11 cellular contexts compared by ENCODE assay signal in genomic region chr12:113142173-113142885, GRCh38. TPM values are rescaled to one million over a fixed set of nuclear protein-coding genes. Genes with fewer than 3 reads are reported as not detected.
DNase-seq lines count a peak whose midpoint lies in the region; ATAC-seq, FAIRE-seq and TF ChIP-seq lines count a peak whose summit lies in the region.
"Had no signal": no experiment of that assay in that cellular context is flagged by ENCODE, and none has a peak within 500 bp of the region (broad histone marks: within the 10 kb centered on the region; RNA-seq: fewer than 3 reads in every experiment).

No MANE protein-coding gene starts in this region.

- DNase-seq in GM12891 (ENCODE audit: insufficient read length, low spot score) (no peak), NCI-H69 (lab: John Stamatoyannopoulos, UW) (peak; percentile 22), pancreas (peak in 5 of 6 donors; percentile 59 to 88 (median 76)), germinal center (ENCODE audit: low spot score) (no peak)
- DNase-seq in stimulated activated naive CD4-positive, alpha-beta T cell treated with Interleukin-2 at 50 U/mL for 16 hours (lab: John Stamatoyannopoulos, UW), result no peak

- H3K9me3 ChIP-seq in pancreas, result no peaks in the 10 kb centered on the region

- H3K36me3 ChIP-seq in pancreas, result no peaks in the 10 kb centered on the region

- H3K27ac ChIP-seq in pancreas, result peak overlapping the region; percentile 52 to 88 (median 84)

- peak overlapping the region; percentile 98 for H3K27ac Mint-ChIP-seq in dendritic cell treated with granulocyte-macrophage colony-stimulating factor and Interleukin-4, amounts not matched to agents 40 ng/mL and 50 ng/mL, for 4 days
- H3K27ac Mint-ChIP-seq: natural killer cell treated with Interleukin-12 subunit alpha and Interleukin-12 subunit beta and Interleukin-15 and Interleukin-18, amount 100 ng/mL, for 72 hours had no signal

- FAIRE-seq in GM12891 (lab: Jason Lieb, UNC) (peak; percentile 66), pancreas (lab: Jason Lieb, UNC) (no peak)

- TF ChIP-seq POLR2A in GM12891 (IDR thresholded peaks at IDR 0.05; ENCODE audit: low read depth, low read length), result no peak

- H3K4me1 Mint-ChIP-seq in dendritic cell treated with granulocyte-macrophage colony-stimulating factor and Interleukin-4, amounts not matched to agents 40 ng/mL and 50 ng/mL, for 4 days (ENCODE audit: low read depth), result peaks cover 63% of the 10 kb centered on the region

- ATAC-seq in pancreas, result peak; percentile 79 to 90 (median 88)
- no peak for ATAC-seq in HG03025 (IDR thresholded peaks at IDR 0.05; ENCODE audit: low FRiP score, unreplicated experiment)
- no peak for ATAC-seq in HG03571 (IDR thresholded peaks at IDR 0.05; ENCODE audit: unreplicated experiment)

- no peaks in the 10 kb centered on the region for H3K9me3 Mint-ChIP-seq in dendritic cell treated with granulocyte-macrophage colony-stimulating factor and Interleukin-4, amounts not matched to agents 40 ng/mL and 50 ng/mL, for 4 days
- H3K9me3 Mint-ChIP-seq: natural killer cell treated with Interleukin-12 subunit alpha and Interleukin-12 subunit beta and Interleukin-15 and Interleukin-18, amount 100 ng/mL, for 72 hours had no signal

- H3K36me3 Mint-ChIP-seq in dendritic cell treated with granulocyte-macrophage colony-stimulating factor and Interleukin-4, amounts not matched to agents 40 ng/mL and 50 ng/mL, for 4 days (ENCODE audit: low read depth), result no peaks in the 10 kb centered on the region
- H3K36me3 Mint-ChIP-seq: natural killer cell treated with Interleukin-12 subunit alpha and Interleukin-12 subunit beta and Interleukin-15 and Interleukin-18, amount 100 ng/mL, for 72 hours had no signal

- H3K4me1 ChIP-seq in pancreas, result no peaks in the 10 kb centered on the region

- intact Hi-C loops in dendritic cell treated with granulocyte-macrophage colony-stimulating factor and Interleukin-4, amounts not matched to agents 40 ng/mL and 50 ng/mL, for 4 days (cut with micrococcal nuclease), result loop anchor here (5.0 kb wide), 1 partner anchor 235 kb away; the partner anchor contains the start of gene OAS1
- intact Hi-C loops in pancreas (cut with DNase I), result no loop called here

- TF ChIP-seq CTCF in pancreas (IDR thresholded peaks at IDR 0.05), result no peak

- H3K4me3 Mint-ChIP-seq in dendritic cell treated with granulocyte-macrophage colony-stimulating factor and Interleukin-4, amounts not matched to agents 40 ng/mL and 50 ng/mL, for 4 days, result peak overlapping the region; percentile 24
- H3K4me3 Mint-ChIP-seq: natural killer cell treated with Interleukin-12 subunit alpha and Interleukin-12 subunit beta and Interleukin-15 and Interleukin-18, amount 100 ng/mL, for 72 hours had no signal

- H3K27me3 Mint-ChIP-seq in dendritic cell treated with granulocyte-macrophage colony-stimulating factor and Interleukin-4, amounts not matched to agents 40 ng/mL and 50 ng/mL, for 4 days, result no peaks in the 10 kb centered on the region
- H3K27me3 Mint-ChIP-seq: natural killer cell treated with Interleukin-12 subunit alpha and Interleukin-12 subunit beta and Interleukin-15 and Interleukin-18, amount 100 ng/mL, for 72 hours had no signal

- no peaks in the 10 kb centered on the region for H3K27me3 ChIP-seq in pancreas

- WGBS in pancreas, 2 donors, result 50% methylated on average over 17 of the region's 17 CpGs

- no peak overlapping the region for H3K4me3 ChIP-seq in pancreas

TF ChIP-seq in GM12891, 5 proteins besides CTCF, POLR2A, EP300 and RAD21:
- TF ChIP-seq POU2F2 (IDR thresholded peaks at IDR 0.05; ENCODE audit: low read depth, low read length) (no peak), SPI1 (IDR thresholded peaks at IDR 0.05; ENCODE audit: low read depth, low read length) (peak; percentile 28), POLR2AphosphoS5 (IDR thresholded peaks at IDR 0.05; ENCODE audit: low read depth, low read length) (no peak), TAF1 (IDR thresholded peaks at IDR 0.05; ENCODE audit: low read depth, low read length) (no peak)

RNA-seq across cellular contexts. Expression of gene RASAL1, which starts 6.8 kb away (rescaled TPM):
- 0.73 TPM for polyA plus RNA-seq in GM12891 (2012; ENCODE audit: low read depth, missing spikeins)
- total RNA-seq in pancreas, result 1 to 10 TPM in 5 of 6 donors, under 1 TPM in 1; 0.79 to 4.1 (median 1.9) TPM
- 10 to 100 TPM in 1 of 2 donors, 1 to 10 TPM in 1; 6.7 to 12.1 TPM for polyA plus RNA-seq in pancreas
- total RNA-seq: dermis microvascular lymphatic vessel endothelial cell; natural killer cell treated with Interleukin-12 subunit alpha and Interleukin-12 subunit beta and Interleukin-15 and Interleukin-18, amount 100 ng/mL, for 72 hours had no signal

RNA-seq across cellular contexts. Expression of gene CFAP73, which starts 7.2 kb away (rescaled TPM):
- polyA plus RNA-seq in GM12891 (2012; ENCODE audit: low read depth, missing spikeins), result 0.54 TPM
- under 1 TPM in 3 of 6 donors, not detected in 3; 0.12 to 0.23 (median 0.22) TPM for total RNA-seq in pancreas
- polyA plus RNA-seq in pancreas, result under 1 TPM; 0.42 to 0.61 TPM
- total RNA-seq: dermis microvascular lymphatic vessel endothelial cell, ureter had no signal

RNA-seq across cellular contexts. Expression of gene DDX54, which starts 42.9 kb away (rescaled TPM):
- 48.2 TPM for polyA plus RNA-seq in GM12891 (2012; ENCODE audit: low read depth, missing spikeins)
- 10 to 100 TPM; 30.0 to 71.4 (median 54.6) TPM for total RNA-seq in pancreas
- 10 to 100 TPM; 51.8 to 59.7 TPM for polyA plus RNA-seq in pancreas

RNA-seq across cellular contexts. Expression of gene RITA1, which starts 43.2 kb away (rescaled TPM):
- polyA plus RNA-seq in GM12891 (2012; ENCODE audit: low read depth, missing spikeins), result 15.9 TPM
- total RNA-seq in pancreas, result 1 to 10 TPM; 4.8 to 8.6 (median 5.4) TPM
- polyA plus RNA-seq in pancreas, result 1 to 10 TPM; 5.0 to 8.9 TPM

Comparison
In these comparisons a context has a peak if more than half of its experiments do, and no peak if none do; other contexts are left out.
1. DNase-seq: peak in NCI-H69 (single experiment) and pancreas (5 of 6); none in GM12891 (single experiment), germinal center (single experiment) and stimulated activated naive CD4-positive, alpha-beta T cell treated with Interleukin-2 at 50 U/mL for 16 hours (single experiment).
2. ATAC-seq: peak in pancreas (4 of 4); none in HG03025 (single experiment) and HG03571 (single experiment).